ENCODE assay signal across 1 cellular context in the genomic region with DNA sequence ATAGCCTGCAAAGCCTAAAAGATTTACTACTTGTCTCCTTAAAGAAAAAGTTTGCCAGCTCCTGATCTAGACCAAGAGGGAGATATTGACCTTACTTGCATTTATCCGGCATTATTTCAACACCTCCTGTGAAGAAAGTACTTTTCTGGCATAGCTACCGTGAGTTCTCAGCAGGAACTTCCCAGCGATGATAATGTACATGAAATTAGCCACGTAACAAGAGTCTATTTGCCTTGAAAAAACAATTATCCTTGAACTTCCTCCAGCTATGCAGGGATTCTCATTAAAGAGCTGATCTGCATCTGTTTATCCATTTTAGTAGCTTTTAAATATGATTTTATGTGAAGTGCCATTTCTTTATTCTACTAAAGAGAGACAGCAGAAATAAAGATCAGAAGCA.
TF ChIP-seq lines count a peak whose summit lies in the region.

No MANE protein-coding gene starts in this region.

TF ChIP-seq in HepG2, 621 proteins besides CTCF, POLR2A, EP300 and RAD21:
- TF ChIP-seq MTF2 (CRISPR knock-in tag; IDR thresholded peaks at IDR 0.05; ENCODE audit: borderline replicate concordance), result no peak
- TF ChIP-seq MBNL3 (CRISPR knock-in tag; conservative IDR thresholded peaks at IDR 0.05), result no peak
- no peak for TF ChIP-seq BHLHE40 (IDR thresholded peaks at IDR 0.05; ENCODE audit: low read length)
- TF ChIP-seq, protein P1, sequence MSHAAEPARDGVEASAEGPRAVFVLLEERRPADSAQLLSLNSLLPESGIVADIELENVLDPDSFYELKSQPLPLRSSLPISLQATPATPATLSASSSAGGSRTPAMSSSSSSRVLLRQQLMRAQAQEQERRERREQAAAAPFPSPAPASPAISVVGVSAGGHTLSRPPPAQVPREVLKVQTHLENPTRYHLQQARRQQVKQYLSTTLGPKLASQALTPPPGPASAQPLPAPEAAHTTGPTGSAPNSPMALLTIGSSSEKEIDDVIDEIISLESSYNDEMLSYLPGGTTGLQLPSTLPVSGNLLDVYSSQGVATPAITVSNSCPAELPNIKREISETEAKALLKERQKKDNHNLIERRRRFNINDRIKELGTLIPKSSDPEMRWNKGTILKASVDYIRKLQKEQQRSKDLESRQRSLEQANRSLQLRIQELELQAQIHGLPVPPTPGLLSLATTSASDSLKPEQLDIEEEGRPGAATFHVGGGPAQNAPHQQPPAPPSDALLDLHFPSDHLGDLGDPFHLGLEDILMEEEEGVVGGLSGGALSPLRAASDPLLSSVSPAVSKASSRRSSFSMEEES (CRISPR knock-in tag; IDR thresholded peaks at IDR 0.05), result no peak
